In the genomic region with DNA sequence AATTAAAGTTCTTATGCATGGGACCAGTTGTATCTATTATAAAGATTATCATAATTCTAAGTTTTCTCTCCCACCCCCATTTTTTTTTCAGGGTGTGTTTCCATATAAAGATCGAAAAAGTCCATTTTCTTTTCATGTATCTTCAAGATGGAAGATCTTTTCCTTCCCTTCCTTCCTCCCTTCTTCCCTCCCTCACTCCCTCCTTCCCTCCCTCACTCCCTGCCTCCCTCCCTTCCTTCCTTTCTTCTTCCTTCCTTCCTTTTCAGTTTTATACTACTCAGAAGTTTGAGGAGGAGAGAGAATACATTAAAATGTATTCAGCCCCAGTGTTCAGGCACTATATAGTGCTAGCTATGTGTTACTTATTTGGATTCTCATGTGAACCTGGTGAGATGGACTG, we compare ENCODE assay signal across 26 cellular contexts.
"Had no signal": no experiment of that assay in that cellular context is flagged by ENCODE, and none has a peak within 500 bp of the region (broad histone marks: within the 10 kb centered on the region; RNA-seq: fewer than 3 reads in every experiment).

No MANE protein-coding gene starts in this region.

- H3K4me1 Mint-ChIP-seq: memory B cell had no signal

- H3K9me3 ChIP-seq: esophagus squamous epithelium, heart right ventricle, neutrophil, right atrium auricular region, testis, tibial artery had no signal

- H3K27ac Mint-ChIP-seq: effector memory CD8-positive, alpha-beta T cell; memory B cell; natural killer cell; progenitor cell of endocrine pancreas; type B pancreatic cell had no signal

- H2AFZ ChIP-seq: parathyroid adenoma had no signal

- DNase-seq: cortex of kidney; effector memory CD8-positive, alpha-beta T cell; erythroblast; esophagus squamous epithelium; foreskin melanocyte; glutamatergic neuron; heart right ventricle; hippocampal formation; kidney; natural killer cell; stimulated activated CD4-positive, alpha-beta T cell treated with anti-CD3 and anti-CD28 coated beads, Interleukin-12 subunit alpha, Interleukin-12 subunit beta, amount 100 ng/mL, for 4 hours; stimulated activated CD4-positive, alpha-beta T cell treated with anti-CD3 and anti-CD28 coated beads, Interleukin-1b, Interleukin-23, amount 100 ng/mL, for 48 hours; stimulated activated CD4-positive, alpha-beta T cell treated with anti-CD3 and anti-CD28 coated beads, Interleukin-4, amount 100 ng/mL, for 1 hour; stimulated activated CD8-positive, alpha-beta memory T cell treated with anti-CD3 and anti-CD28 coated beads, Interleukin-4, amount 100 ng/mL, for 48 hours; stimulated activated naive CD4-positive, alpha-beta T cell; substantia nigra; testis; tibial artery had no signal

- H3K9me3 Mint-ChIP-seq: effector memory CD8-positive, alpha-beta T cell; memory B cell; natural killer cell; type B pancreatic cell had no signal

- H3K27ac ChIP-seq: esophagus squamous epithelium, heart right ventricle, neutrophil, parathyroid adenoma, right atrium auricular region, testis, tibial artery had no signal

- H3K4me3 ChIP-seq: esophagus squamous epithelium, heart right ventricle, lung, right atrium auricular region, smooth muscle cell, testis, tibial artery had no signal

- H3K27me3 Mint-ChIP-seq: effector memory CD8-positive, alpha-beta T cell; memory B cell had no signal

- H3K36me3 Mint-ChIP-seq: natural killer cell, type B pancreatic cell had no signal

- H3K27me3 ChIP-seq: esophagus squamous epithelium, heart right ventricle, neutrophil, right atrium auricular region, testis, tibial artery had no signal

- H3K4me3 Mint-ChIP-seq: effector memory CD8-positive, alpha-beta T cell; memory B cell; natural killer cell; type B pancreatic cell had no signal

- H3K36me3 ChIP-seq: esophagus squamous epithelium, heart right ventricle, neutrophil, right atrium auricular region, tibial artery had no signal

- H3K4me1 ChIP-seq: esophagus squamous epithelium, parathyroid adenoma, right atrium auricular region, testis, tibial artery had no signal

- H3K79me2 ChIP-seq: parathyroid adenoma had no signal

- H3K4me2 ChIP-seq: smooth muscle cell had no signal

- H3K9ac ChIP-seq: parathyroid adenoma had no signal
